Comparison of ENCODE assay signal across 25 cellular contexts in genomic region chr9:95556521-95556920, GRCh38.
"Had no signal": no experiment of that assay in that cellular context is flagged by ENCODE, and none has a peak within 500 bp of the region (broad histone marks: within the 10 kb centered on the region; RNA-seq: fewer than 3 reads in every experiment).

No MANE protein-coding gene starts in this region.

- DNase-seq: cortex of kidney; effector CD4-positive, alpha-beta T cell; hypothalamus; immature natural killer cell; islet precursor cell; kidney glomerular epithelial cell; left colon; left ventricle myocardium inferior; lower lobe of right lung; naive thymus-derived CD8-positive, alpha-beta T cell; nephron progenitor cell; occipital lobe; pancreas; retina; stimulated activated CD4-positive, alpha-beta T cell treated with anti-CD3 and anti-CD28 coated beads, Interleukin-12 subunit alpha, Interleukin-12 subunit beta, amount 100 ng/mL, for 4 hours; stimulated activated CD4-positive, alpha-beta T cell treated with anti-CD3 and anti-CD28 coated beads, Interleukin-1b, Interleukin-23, amount 100 ng/mL, for 48 hours; stimulated activated CD4-positive, alpha-beta T cell treated with anti-CD3 and anti-CD28 coated beads, Interleukin-4, amount 100 ng/mL, for 1 hour; stimulated activated CD8-positive, alpha-beta memory T cell treated with anti-CD3 and anti-CD28 coated beads, Interleukin-4, amount 100 ng/mL, for 48 hours; stimulated activated naive CD4-positive, alpha-beta T cell treated with Interleukin-2 at 50 U/mL for 16 hours; stomach; thyroid gland; trophoblast cell had no signal

- H3K36me3 ChIP-seq: left ventricle myocardium inferior, lower lobe of right lung, pancreas, stomach, thyroid gland, vagina had no signal

- H3K27ac ChIP-seq: left ventricle myocardium inferior, lower lobe of right lung, pancreas, stomach, thyroid gland, vagina had no signal

- H3K27me3 ChIP-seq: pancreas, thyroid gland, vagina had no signal

- ATAC-seq: left colon; lower lobe of right lung; naive thymus-derived CD8-positive, alpha-beta T cell; pancreas; sciatic nerve had no signal

- H3K9me3 ChIP-seq: left ventricle myocardium inferior, lower lobe of right lung, pancreas, stomach, thyroid gland, vagina had no signal

- H3K4me3 ChIP-seq: left ventricle myocardium inferior, lower lobe of right lung, pancreas, smooth muscle cell, stomach, thyroid gland, vagina had no signal
